Comparison of ENCODE assay signal across 22 cellular contexts in the genomic region with DNA sequence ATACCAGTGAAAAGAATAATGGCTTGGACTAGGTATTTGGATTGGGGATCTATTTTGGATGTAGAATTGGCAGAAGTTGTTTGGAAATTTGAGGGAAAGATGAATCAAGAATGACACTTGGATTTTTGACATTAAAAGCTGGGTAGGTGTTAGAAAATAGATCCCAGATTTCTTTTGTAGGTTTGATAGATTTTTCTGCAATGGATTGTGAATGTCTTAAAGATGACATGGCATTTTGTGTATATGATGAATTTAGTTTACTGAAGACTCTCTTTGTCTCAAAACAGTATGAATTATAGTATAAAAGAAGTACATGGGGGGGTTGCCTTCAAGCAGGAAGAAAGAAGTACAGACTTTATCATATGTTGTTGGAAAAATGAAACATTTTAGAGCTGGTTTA.
DNase-seq lines count a peak whose midpoint lies in the region; ATAC-seq and TF ChIP-seq lines count a peak whose summit lies in the region.
"Had no signal": no experiment of that assay in that cellular context is flagged by ENCODE, and none has a peak within 500 bp of the region (broad histone marks: within the 10 kb centered on the region; RNA-seq: fewer than 3 reads in every experiment).

No MANE protein-coding gene starts in this region.

- intact Hi-C loops in activated CD8-positive, alpha-beta T cell treated with anti-CD3 and anti-CD28 coated beads for 36 hours (cut with micrococcal nuclease): no loop called here
- intact Hi-C loops in Panc1 (cut with micrococcal nuclease; ENCODE audit: unreplicated experiment): no loop called here
- intact Hi-C loops in CD14-positive monocyte (cut with micrococcal nuclease): no loop called here

- no peaks in the 10 kb centered on the region for H3K9me3 Mint-ChIP-seq in activated CD8-positive, alpha-beta T cell treated with anti-CD3 and anti-CD28 coated beads for 36 hours
- H3K9me3 Mint-ChIP-seq in activated CD8-positive, alpha-beta T cell treated with anti-CD3 and anti-CD28 coated beads, Interleukin-2, amount 10 ng/mL, durations not matched to agents 7 days and 5 days (ENCODE audit: insufficient read depth): no peaks in the 10 kb centered on the region
- H3K9me3 Mint-ChIP-seq in endodermal cell (no peaks in the 10 kb centered on the region), osteocyte (ENCODE audit: unreplicated experiment) (no peaks in the 10 kb centered on the region), CD14-positive monocyte (no peaks in the 10 kb centered on the region)
- H3K9me3 Mint-ChIP-seq: activated T-helper 17 cell treated with anti-CD3 and anti-CD28 coated beads, Interleukin-2, amount 50 U/mL, for 72 hours; central memory CD8-positive, alpha-beta T cell; IgD-negative memory B cell; stimulated activated memory B cell treated with anti-CD40 and anti-IgM and Interleukin-4, amounts not matched to agents 10 μg/mL and 1 μg/mL and 100 μg/mL, for 72 hours had no signal

- H3K4me1 Mint-ChIP-seq in activated CD8-positive, alpha-beta T cell treated with anti-CD3 and anti-CD28 coated beads for 36 hours (ENCODE audit: low read depth): peaks cover 3% of the 10 kb centered on the region
- H3K4me1 Mint-ChIP-seq in activated CD8-positive, alpha-beta T cell treated with anti-CD3 and anti-CD28 coated beads, Interleukin-2, amount 10 ng/mL, durations not matched to agents 7 days and 5 days (ENCODE audit: low read depth): no peaks in the 10 kb centered on the region
- H3K4me1 Mint-ChIP-seq in endodermal cell (peaks cover 3% of the 10 kb centered on the region), osteocyte (ENCODE audit: unreplicated experiment) (peaks cover 14% of the 10 kb centered on the region), CD14-positive monocyte (no peaks in the 10 kb centered on the region)
- H3K4me1 Mint-ChIP-seq: activated T-helper 17 cell treated with anti-CD3 and anti-CD28 coated beads, Interleukin-2, amount 50 U/mL, for 72 hours had no signal

- H3K9ac ChIP-seq in endodermal cell (ENCODE audit: extremely low read depth, low read length, poor library complexity, severe bottlenecking): no peak overlapping the region

- H3K27me3 Mint-ChIP-seq in activated CD8-positive, alpha-beta T cell treated with anti-CD3 and anti-CD28 coated beads for 36 hours: no peaks in the 10 kb centered on the region
- no peaks in the 10 kb centered on the region for H3K27me3 Mint-ChIP-seq in activated CD8-positive, alpha-beta T cell treated with anti-CD3 and anti-CD28 coated beads, Interleukin-2, amount 10 ng/mL, durations not matched to agents 7 days and 5 days (ENCODE audit: low read depth)
- no peaks in the 10 kb centered on the region for H3K27me3 Mint-ChIP-seq in endodermal cell (ENCODE audit: insufficient read depth)
- no peaks in the 10 kb centered on the region for H3K27me3 Mint-ChIP-seq in osteocyte (ENCODE audit: unreplicated experiment)
- H3K27me3 Mint-ChIP-seq in CD14-positive monocyte (ENCODE audit: low read depth in 3 of 3): peaks cover 0 to under 1% (median 0%) of the 10 kb centered on the region in 3 donors
- H3K27me3 Mint-ChIP-seq: activated T-helper 17 cell treated with anti-CD3 and anti-CD28 coated beads, Interleukin-2, amount 50 U/mL, for 72 hours; central memory CD8-positive, alpha-beta T cell; IgD-negative memory B cell; stimulated activated memory B cell treated with anti-CD40 and anti-IgM and Interleukin-4, amounts not matched to agents 10 μg/mL and 1 μg/mL and 100 μg/mL, for 72 hours had no signal

- TF ChIP-seq CTCF in activated CD8-positive, alpha-beta T cell treated with anti-CD3 and anti-CD28 coated beads for 36 hours (IDR thresholded peaks at IDR 0.05): no peak
- TF ChIP-seq CTCF in Panc1 (IDR thresholded peaks at IDR 0.05): no peak
- TF ChIP-seq CTCF in endodermal cell (conservative IDR thresholded peaks at IDR 0.05): no peak
- no peak for TF ChIP-seq CTCF in osteocyte (IDR thresholded peaks at IDR 0.05)
- TF ChIP-seq CTCF in CD14-positive monocyte (IDR thresholded peaks at IDR 0.05): no peak

- POLR2A ChIA-PET in activated CD8-positive, alpha-beta T cell treated with anti-CD3 and anti-CD28 coated beads for 36 hours (lab: Charles Lee): interaction anchor here (1.3 kb wide), 1 partner anchor 110 kb away, joined by 3 read pairs; no protein-coding TSS in a partner anchor
- POLR2A ChIA-PET in activated CD8-positive, alpha-beta T cell treated with anti-CD3 and anti-CD28 coated beads, Interleukin-2, amount 10 ng/mL, durations not matched to agents 7 days and 5 days (lab: Charles Lee): no interaction called here
- POLR2A ChIA-PET in Panc1 (lab: Charles Lee): no interaction called here

- H3K27ac Mint-ChIP-seq in activated CD8-positive, alpha-beta T cell treated with anti-CD3 and anti-CD28 coated beads for 36 hours: peak overlapping the region; percentile 54
- H3K27ac Mint-ChIP-seq in activated CD8-positive, alpha-beta T cell treated with anti-CD3 and anti-CD28 coated beads, Interleukin-2, amount 10 ng/mL, durations not matched to agents 7 days and 5 days: no peak overlapping the region
- H3K27ac Mint-ChIP-seq in endodermal cell (peak overlapping the region; percentile 15), osteocyte (ENCODE audit: unreplicated experiment) (peak overlapping the region; percentile 32), CD14-positive monocyte (peak overlapping the region in 1 of 7 donors; percentile 28)
- H3K27ac Mint-ChIP-seq: activated T-helper 17 cell treated with anti-CD3 and anti-CD28 coated beads, Interleukin-2, amount 50 U/mL, for 72 hours; stimulated activated memory B cell treated with anti-CD40 and anti-IgM and Interleukin-4, amounts not matched to agents 10 μg/mL and 1 μg/mL and 100 μg/mL, for 72 hours had no signal

- H3K4me1 ChIP-seq in Panc1 (ENCODE audit: control insufficient read depth, insufficient read depth, low read length) (no peaks in the 10 kb centered on the region), endodermal cell (ENCODE audit: control insufficient read depth, insufficient read depth, low read length) (no peaks in the 10 kb centered on the region)

- no peak for ATAC-seq in activated CD8-positive, alpha-beta T cell treated with anti-CD3 and anti-CD28 coated beads for 36 hours
- no peak for ATAC-seq in activated CD8-positive, alpha-beta T cell treated with anti-CD3 and anti-CD28 coated beads, Interleukin-2, amount 10 ng/mL, durations not matched to agents 7 days and 5 days
- ATAC-seq in Panc1 (no peak), GM21515 (IDR thresholded peaks at IDR 0.05; ENCODE audit: unreplicated experiment) (no peak)
- ATAC-seq: activated T-helper 17 cell treated with anti-CD3 and anti-CD28 coated beads, Interleukin-2, amount 50 U/mL, for 72 hours; Right ventricle myocardium inferior; stimulated activated memory B cell treated with anti-CD40 and anti-IgM and Interleukin-4, amounts not matched to agents 10 μg/mL and 1 μg/mL and 100 μg/mL, for 72 hours had no signal

- H3K9me3 ChIP-seq in Panc1 (ENCODE audit: control insufficient read depth, insufficient read depth, low read depth, low read length): no peaks in the 10 kb centered on the region
- no peaks in the 10 kb centered on the region for H3K9me3 ChIP-seq in endodermal cell (ENCODE audit: control insufficient read depth, low read length)
- H3K9me3 ChIP-seq: tibial artery had no signal

- peaks cover 4% of the 10 kb centered on the region for H3K36me3 Mint-ChIP-seq in activated CD8-positive, alpha-beta T cell treated with anti-CD3 and anti-CD28 coated beads for 36 hours (ENCODE audit: low read depth)
- H3K36me3 Mint-ChIP-seq in activated CD8-positive, alpha-beta T cell treated with anti-CD3 and anti-CD28 coated beads, Interleukin-2, amount 10 ng/mL, durations not matched to agents 7 days and 5 days (ENCODE audit: low read depth): peaks cover 18% of the 10 kb centered on the region
- H3K36me3 Mint-ChIP-seq in endodermal cell (ENCODE audit: low read depth) (peaks cover 21% of the 10 kb centered on the region), osteocyte (ENCODE audit: unreplicated experiment) (peaks cover 17% of the 10 kb centered on the region), CD14-positive monocyte (peaks cover 41 to 62% of the 10 kb centered on the region in 2 donors)

- H3K27me3 ChIP-seq in Panc1 (ENCODE audit: control insufficient read depth, insufficient read depth, low read length) (no peaks in the 10 kb centered on the region), endodermal cell (ENCODE audit: control insufficient read depth, insufficient read depth, low read length, poor library complexity, severe bottlenecking) (no peaks in the 10 kb centered on the region)
- H3K27me3 ChIP-seq: tibial artery had no signal

- peaks cover 4% of the 10 kb centered on the region; the same call in 1 of the 2 replicates for H3K36me3 ChIP-seq in Panc1 (ENCODE audit: control insufficient read depth, insufficient read depth, low read length)
- peaks cover 24% of the 10 kb centered on the region for H3K36me3 ChIP-seq in endodermal cell (ENCODE audit: control insufficient read depth, insufficient read depth, low read length)

- DNase-seq in activated CD8-positive, alpha-beta T cell treated with anti-CD3 and anti-CD28 coated beads for 36 hours: no peak
- DNase-seq in activated CD8-positive, alpha-beta T cell treated with anti-CD3 and anti-CD28 coated beads, Interleukin-2, amount 10 ng/mL, durations not matched to agents 7 days and 5 days: no peak
- DNase-seq in Panc1 (ENCODE audit: low read depth, low spot score): no peak
- no peak for DNase-seq in endodermal cell
- no peak for DNase-seq in osteocyte (ENCODE audit: extremely low spot score, unreplicated experiment)
- no peak for DNase-seq in CD14-positive monocyte (ENCODE audit: low spot score)
- no peak for DNase-seq in HPDE6-E6E7 (ENCODE audit: extremely low spot score)
- DNase-seq: amygdala; DMS79 treated with DMSO at 0.1 percent for 48 hours; effector CD8-positive, alpha-beta T cell; NCI-H1930; NCI-H446 treated with DMSO at 0.1 percent for 48 hours; retina; T-helper 1 cell; tibial artery had no signal

- in situ Hi-C loops in Panc1 (cut with HindIII; ENCODE audit: low pct_unique_long_range_greater_than_20kb, low sequenced_read_pairs): no loop called here

- CTCF ChIA-PET in activated CD8-positive, alpha-beta T cell treated with anti-CD3 and anti-CD28 coated beads for 36 hours (lab: Charles Lee): interaction anchor here (1.4 to 3.1 kb wide), 2 partner anchors 9 to 162 kb away, joined by 3 to 22 read pairs; no protein-coding TSS in a partner anchor
- CTCF ChIA-PET in activated CD8-positive, alpha-beta T cell treated with anti-CD3 and anti-CD28 coated beads, Interleukin-2, amount 10 ng/mL, durations not matched to agents 7 days and 5 days (lab: Charles Lee): interaction anchor here (1.3 to 2.7 kb wide), 2 partner anchors 162 to 478 kb away, joined by 7 to 9 read pairs; no protein-coding TSS in a partner anchor
- CTCF ChIA-PET in Panc1 (lab: Charles Lee): no interaction called here

- no peak overlapping the region for H3K4me3 Mint-ChIP-seq in activated CD8-positive, alpha-beta T cell treated with anti-CD3 and anti-CD28 coated beads for 36 hours
- no peak overlapping the region for H3K4me3 Mint-ChIP-seq in activated CD8-positive, alpha-beta T cell treated with anti-CD3 and anti-CD28 coated beads, Interleukin-2, amount 10 ng/mL, durations not matched to agents 7 days and 5 days
- no peak overlapping the region for H3K4me3 Mint-ChIP-seq in endodermal cell
- H3K4me3 Mint-ChIP-seq in osteocyte (ENCODE audit: unreplicated experiment): no peak overlapping the region
- no peak overlapping the region for H3K4me3 Mint-ChIP-seq in CD14-positive monocyte
- H3K4me3 Mint-ChIP-seq: activated T-helper 17 cell treated with anti-CD3 and anti-CD28 coated beads, Interleukin-2, amount 50 U/mL, for 72 hours; central memory CD8-positive, alpha-beta T cell; IgD-negative memory B cell; stimulated activated memory B cell treated with anti-CD40 and anti-IgM and Interleukin-4, amounts not matched to agents 10 μg/mL and 1 μg/mL and 100 μg/mL, for 72 hours had no signal

- H3K27ac ChIP-seq in Panc1 (ENCODE audit: low read length) (no peak overlapping the region), endodermal cell (ENCODE audit: low read depth, low read length) (no peak overlapping the region)
- H3K27ac ChIP-seq: C4-2B, tibial artery had no signal

- no peak overlapping the region for H3K4me3 ChIP-seq in Panc1 (ENCODE audit: low read depth in 2 of 2, low read length in 2 of 2)
- no peak overlapping the region for H3K4me3 ChIP-seq in endodermal cell (ENCODE audit: low read length)
- H3K4me3 ChIP-seq: tibial artery had no signal

- BruUV-seq in Panc1 (replicated peaks; lab: Mats Ljungman, UMichigan): TSS peak; percentile 34
